8 cellular contexts compared by ENCODE assay signal in the genomic region with DNA sequence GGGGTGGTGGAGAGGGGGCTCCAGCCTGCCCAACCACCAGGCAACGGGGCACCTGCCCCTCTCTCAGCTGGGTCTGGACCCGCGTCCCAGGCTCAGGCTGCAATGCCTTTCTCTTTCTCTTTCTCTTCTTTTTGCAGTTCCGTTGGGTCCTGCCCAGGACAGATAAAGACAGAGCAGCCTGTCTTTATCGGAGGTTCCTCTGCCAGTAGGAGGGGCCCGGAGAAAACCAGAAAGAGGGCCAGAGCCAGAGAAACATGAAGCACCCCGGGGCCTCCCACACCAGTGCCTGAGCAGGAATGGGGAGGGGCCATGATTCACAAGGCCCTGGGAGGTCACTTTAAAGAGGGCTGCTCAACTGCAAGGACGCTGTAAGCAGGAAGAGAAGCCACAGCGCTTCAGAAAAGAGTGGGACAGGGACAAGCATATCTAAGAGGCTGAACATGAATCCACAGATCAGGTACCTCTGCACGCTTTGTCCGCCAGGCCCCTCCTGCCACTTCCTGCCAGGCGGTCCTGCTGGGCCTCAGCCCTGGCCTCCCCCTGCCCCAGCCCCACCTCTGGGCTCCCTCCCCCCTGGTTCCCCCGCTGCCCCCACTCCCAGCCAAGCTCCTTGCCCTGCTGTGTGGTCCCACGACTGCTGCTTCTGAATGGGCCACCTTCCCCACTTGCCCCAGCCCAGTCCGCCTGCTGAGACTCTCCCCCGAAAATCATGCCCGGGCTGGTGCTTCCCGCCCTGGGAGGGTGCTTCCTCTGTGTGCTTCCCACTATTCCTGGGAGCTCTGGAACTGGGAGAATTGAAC. TPM values are rescaled to one million over a fixed set of nuclear protein-coding genes. Genes with fewer than 3 reads are reported as not detected.
DNase-seq lines count a peak whose midpoint lies in the region; ATAC-seq and TF ChIP-seq lines count a peak whose summit lies in the region.

A gene (plus strand): TSS at position 335 of the 800 bp plus-strand sequence. CDS start 106 bp downstream, at position 441.

- H3K27ac Mint-ChIP-seq in activated T-helper 17 cell treated with anti-CD3 and anti-CD28 coated beads, Interleukin-2, amount 50 U/mL, for 72 hours, result peak within 1 kb of the TSS; percentile 98

- no peaks in the 10 kb centered on the region for H3K27me3 Mint-ChIP-seq in activated T-helper 17 cell treated with anti-CD3 and anti-CD28 coated beads, Interleukin-2, amount 50 U/mL, for 72 hours

- DNase-seq in fibroblast of villous mesenchyme (ENCODE audit: low read depth) (peak; percentile 95), suprapubic skin (ENCODE audit: low spot score in 2 of 2) (peak; percentile 79 to 85)

- H3K36me3 ChIP-seq in ACC112 (ENCODE audit: insufficient read depth, low read length), result no peaks in the 10 kb centered on the region
- no peaks in the 10 kb centered on the region for H3K36me3 ChIP-seq in neutrophil
- H3K36me3 ChIP-seq in suprapubic skin, result peaks cover 4% of the 10 kb centered on the region

- no peak for TF ChIP-seq EP300 in suprapubic skin (IDR thresholded peaks at IDR 0.05)

- H3K27me3 ChIP-seq in ACC112 (ENCODE audit: insufficient read depth, low read length) (no peaks in the 10 kb centered on the region), neutrophil (no peaks in the 10 kb centered on the region), suprapubic skin (no peaks in the 10 kb centered on the region)

- H3K9me3 Mint-ChIP-seq in activated T-helper 17 cell treated with anti-CD3 and anti-CD28 coated beads, Interleukin-2, amount 50 U/mL, for 72 hours, result no peaks in the 10 kb centered on the region

- peak within 1 kb of the TSS; percentile 45 for H3K27ac ChIP-seq in ACC112 (ENCODE audit: low read depth, low read length)
- H3K27ac ChIP-seq in neutrophil, result peak within 1 kb of the TSS; percentile 79
- H3K27ac ChIP-seq in suprapubic skin, result peak within 1 kb of the TSS; percentile 83

- H3K9me3 ChIP-seq in neutrophil (no peaks in the 10 kb centered on the region), suprapubic skin (no peaks in the 10 kb centered on the region)

- 13% methylated on average over 16 of the region's 18 CpGs for WGBS in suprapubic skin

- H3K4me1 ChIP-seq in ACC112 (ENCODE audit: control insufficient read depth, insufficient read depth, low read length, unreplicated experiment) (no peaks in the 10 kb centered on the region), neutrophil (ENCODE audit: control insufficient read depth in 1 of 2, insufficient read depth in 1 of 2, low read depth in 1 of 2, low read length in 1 of 2) (peaks cover 13 to 20% of the 10 kb centered on the region in 2 experiments), suprapubic skin (peaks cover 20% of the 10 kb centered on the region)

- H3K4me3 ChIP-seq in ACC112 (ENCODE audit: low read depth, low read length) (peak within 1 kb of the TSS; percentile 90), fibroblast of villous mesenchyme (ENCODE audit: low read depth, low read length) (peak within 1 kb of the TSS; percentile 69), neutrophil (ENCODE audit: low read depth in 1 of 2, low read length in 1 of 2) (peak within 1 kb of the TSS; percentile 46 to 55), suprapubic skin (peak within 1 kb of the TSS; percentile 57)

- TF ChIP-seq CTCF in fibroblast of villous mesenchyme (IDR thresholded peaks at IDR 0.05; ENCODE audit: insufficient read depth, low read depth, low read length), result peak; percentile 22
- no peak for TF ChIP-seq CTCF in neutrophil (IDR thresholded peaks at IDR 0.05)
- TF ChIP-seq CTCF in suprapubic skin (IDR thresholded peaks at IDR 0.05), result no peak

- peaks cover 7% of the 10 kb centered on the region for H3K79me2 ChIP-seq in ACC112 (ENCODE audit: control insufficient read depth, insufficient read depth, low read length, unreplicated experiment)

- peaks cover 20% of the 10 kb centered on the region for H3K4me1 Mint-ChIP-seq in activated T-helper 17 cell treated with anti-CD3 and anti-CD28 coated beads, Interleukin-2, amount 50 U/mL, for 72 hours

- H2AFZ ChIP-seq in ACC112 (ENCODE audit: low read length, unreplicated experiment), result peak within 1 kb of the TSS; percentile 65

- peaks cover 42% of the 10 kb centered on the region for H3K36me3 Mint-ChIP-seq in activated T-helper 17 cell treated with anti-CD3 and anti-CD28 coated beads, Interleukin-2, amount 50 U/mL, for 72 hours (ENCODE audit: low read depth)

- TF ChIP-seq POLR2A in Raji (IDR thresholded peaks at IDR 0.05; ENCODE audit: insufficient read depth, low read depth, low read length) (peak; percentile 67), suprapubic skin (IDR thresholded peaks at IDR 0.05) (no peak)

- ATAC-seq in GM18907 (IDR thresholded peaks at IDR 0.05; ENCODE audit: unreplicated experiment), result peak; percentile 87
- ATAC-seq in HG03159 (IDR thresholded peaks at IDR 0.05; ENCODE audit: unreplicated experiment), result peak; percentile 73
- peak; percentile 98 for ATAC-seq in activated T-helper 17 cell treated with anti-CD3 and anti-CD28 coated beads, Interleukin-2, amount 50 U/mL, for 72 hours (replicated peaks)

- peak within 1 kb of the TSS; percentile 99 for H3K4me3 Mint-ChIP-seq in activated T-helper 17 cell treated with anti-CD3 and anti-CD28 coated beads, Interleukin-2, amount 50 U/mL, for 72 hours

RNA-seq across cellular contexts. Expression of the gene that starts here (rescaled TPM):
- total RNA-seq in activated T-helper 17 cell treated with anti-CD3 and anti-CD28 coated beads, Interleukin-2, amount 50 U/mL, for 72 hours, result 100 to 1,000 TPM; 115 to 128 TPM
- 11.9 and 16.4 TPM in 2 replicates for total RNA-seq in fibroblast of villous mesenchyme
- 10 to 100 TPM in 1 of 4 donors, 1 to 10 TPM in 3; 6.6 to 10.5 (median 7.8) TPM for total RNA-seq in suprapubic skin

Comparison
In these comparisons a context has a peak if more than half of its experiments do, and no peak if none do; other contexts are left out.
1. Peak in every context shown above with its lines: DNase-seq, ATAC-seq, H3K4me3 ChIP-seq and H3K27ac ChIP-seq.